30 cellular contexts compared by ENCODE assay signal in the genomic region with DNA sequence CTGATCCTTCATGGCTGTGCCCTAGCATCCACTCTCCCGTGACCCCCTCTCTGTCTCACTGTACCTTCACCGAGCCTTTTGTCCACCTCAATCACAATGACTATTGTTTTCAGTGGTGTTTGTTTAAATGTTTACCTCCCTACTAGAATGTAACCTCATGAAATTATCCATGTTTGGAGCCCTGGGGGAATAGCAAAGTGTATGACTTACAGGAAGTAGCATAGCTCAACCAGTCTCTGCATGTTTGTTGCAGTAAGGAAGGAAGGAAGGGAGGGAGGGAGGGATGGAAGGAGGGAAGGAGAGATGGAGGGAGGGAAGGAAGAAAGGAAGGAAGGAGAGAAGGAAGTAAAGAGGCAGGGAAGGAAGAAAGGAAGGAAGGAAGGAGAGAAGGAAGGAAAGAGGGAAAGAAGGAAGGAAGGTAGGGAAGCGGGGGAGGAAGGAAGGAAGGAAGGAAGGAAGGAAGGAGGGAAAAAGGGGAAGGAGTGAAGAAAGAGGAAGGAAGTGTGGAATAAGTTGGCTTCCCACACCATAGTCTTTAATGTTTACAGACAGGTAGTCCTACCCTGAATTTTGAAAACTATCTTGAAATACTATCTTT.
"Had no signal": no experiment of that assay in that cellular context is flagged by ENCODE, and none has a peak within 500 bp of the region (broad histone marks: within the 10 kb centered on the region; RNA-seq: fewer than 3 reads in every experiment).

No MANE protein-coding gene starts in this region.

- H3K27me3 Mint-ChIP-seq: activated B cell treated with CpG ODN at 0.5 μM for 24 hours; activated CD4-positive, alpha-beta memory T cell treated with anti-CD3 and anti-CD28 coated beads for 36 hours; activated CD4-positive, alpha-beta T cell treated with anti-CD3 and anti-CD28 coated beads, Interleukin-2, amount 10 ng/mL, durations not matched to agents 7 days and 5 days; activated naive CD8-positive, alpha-beta T cell; activated T-helper 17 cell treated with anti-CD3 and anti-CD28 coated beads, Interleukin-2, amount 50 U/mL, for 72 hours; IgD-negative memory B cell; T-helper 17 cell had no signal

- H3K27ac ChIP-seq: KMS-11, Peyer's patch, RWPE1, SJSA1 had no signal

- H3K4me1 Mint-ChIP-seq: activated T-helper 17 cell treated with anti-CD3 and anti-CD28 coated beads, Interleukin-2, amount 50 U/mL, for 72 hours; IgD-negative memory B cell had no signal

- H3K27ac Mint-ChIP-seq: activated B cell treated with CpG ODN at 0.5 μM for 24 hours; activated CD4-positive, alpha-beta memory T cell treated with anti-CD3 and anti-CD28 coated beads for 36 hours; activated CD4-positive, alpha-beta T cell treated with anti-CD3 and anti-CD28 coated beads, Interleukin-2, amount 10 ng/mL, durations not matched to agents 7 days and 5 days; activated naive CD4-positive, alpha-beta T cell treated with anti-CD3 and anti-CD28 coated beads for 36 hours; activated naive CD8-positive, alpha-beta T cell; activated T-helper 17 cell treated with anti-CD3 and anti-CD28 coated beads, Interleukin-2, amount 50 U/mL, for 72 hours; IgD-negative memory B cell; T-helper 17 cell had no signal

- H3K4me1 ChIP-seq: Peyer's patch, SJSA1 had no signal

- H3K4me3 Mint-ChIP-seq: activated B cell treated with CpG ODN at 0.5 μM for 24 hours; activated CD4-positive, alpha-beta memory T cell treated with anti-CD3 and anti-CD28 coated beads for 36 hours; activated CD4-positive, alpha-beta T cell treated with anti-CD3 and anti-CD28 coated beads, Interleukin-2, amount 10 ng/mL, durations not matched to agents 7 days and 5 days; activated naive CD4-positive, alpha-beta T cell treated with anti-CD3 and anti-CD28 coated beads for 36 hours; activated naive CD8-positive, alpha-beta T cell; activated T-cell treated with anti-CD3 and anti-CD28 coated beads, Interleukin-2, amount 50 U/mL, for 4 hours; activated T-helper 17 cell treated with anti-CD3 and anti-CD28 coated beads, Interleukin-2, amount 50 U/mL, for 72 hours; IgD-negative memory B cell; T-helper 17 cell had no signal

- H3K27me3 ChIP-seq: MG63, Peyer's patch, SJSA1 had no signal

- H3K36me3 Mint-ChIP-seq: activated naive CD8-positive, alpha-beta T cell; IgD-negative memory B cell had no signal

- H3K36me3 ChIP-seq: MG63, Peyer's patch, SJSA1 had no signal

- H3K4me3 ChIP-seq: MG63, Peyer's patch, SJSA1 had no signal

- H3K9me3 ChIP-seq: MG63, Peyer's patch, SJSA1 had no signal

- DNase-seq: activated B cell treated with CpG ODN at 0.5 μM for 24 hours; activated CD4-positive, alpha-beta memory T cell treated with anti-CD3 and anti-CD28 coated beads for 36 hours; activated CD4-positive, alpha-beta T cell treated with anti-CD3 and anti-CD28 coated beads for 1 hour; activated CD4-positive, alpha-beta T cell treated with anti-CD3 and anti-CD28 coated beads, Interleukin-2, amount 10 ng/mL, durations not matched to agents 7 days and 5 days; activated CD8-positive, alpha-beta memory T cell treated with anti-CD3 and anti-CD28 coated beads for 24 hours; activated gamma-delta T cell; activated naive CD4-positive, alpha-beta T cell treated with anti-CD3 and anti-CD28 coated beads for 36 hours; activated T-cell treated with anti-CD3 and anti-CD28 coated beads, Interleukin-2, amount 50 U/mL, for 4 hours; anterior cingulate cortex; central memory CD4-positive, alpha-beta T cell; MG63; MV-4-11; NCI-H1092 treated with DMSO at 0.1 percent for 48 hours; NCI-H1436; NCI-H1694 treated with DMSO at 0.1 percent for 48 hours; NCI-H2029 treated with DMSO at 0.1 percent for 48 hours; NCI-H510A treated with DMSO at 0.1 percent for 48 hours; NCI-H69; NK-92 treated with Interleukin-12 subunit alpha and Interleukin-12 subunit beta, amount 100 ng/mL, for 24 hours; OCI-M1; Peyer's patch; SHP77; T-helper 17 cell; T-helper 9 cell had no signal

- H3K9me3 Mint-ChIP-seq: activated B cell treated with CpG ODN at 0.5 μM for 24 hours; activated naive CD4-positive, alpha-beta T cell treated with anti-CD3 and anti-CD28 coated beads for 36 hours; activated T-cell treated with anti-CD3 and anti-CD28 coated beads, Interleukin-2, amount 50 U/mL, for 4 hours; activated T-helper 17 cell treated with anti-CD3 and anti-CD28 coated beads, Interleukin-2, amount 50 U/mL, for 72 hours had no signal

- ATAC-seq: activated T-cell treated with anti-CD3 and anti-CD28 coated beads, Interleukin-2, amount 50 U/mL, for 4 hours; activated T-helper 17 cell treated with anti-CD3 and anti-CD28 coated beads, Interleukin-2, amount 50 U/mL, for 72 hours; T-helper 17 cell had no signal
